23 cellular contexts compared by ENCODE assay signal in the genomic region with DNA sequence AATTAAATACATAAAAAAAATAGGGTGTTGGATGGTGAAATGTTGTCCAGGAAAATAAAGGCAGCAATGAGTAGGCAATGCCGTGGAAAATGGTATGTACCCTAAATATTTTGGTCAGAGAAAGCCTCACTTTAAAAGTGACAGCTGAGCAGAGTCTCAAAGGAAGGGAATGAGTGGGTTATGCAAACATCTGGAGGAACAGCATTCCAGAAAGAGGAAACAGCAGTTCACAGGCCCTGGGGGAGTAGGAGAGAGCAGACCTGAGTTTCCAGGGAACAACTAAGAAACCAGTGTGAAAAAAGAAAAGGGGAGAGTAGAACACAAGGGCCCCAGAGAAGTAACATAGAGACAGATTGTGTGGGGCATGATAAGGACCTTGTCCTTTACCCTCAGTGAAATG.
"Had no signal": no experiment of that assay in that cellular context is flagged by ENCODE, and none has a peak within 500 bp of the region (broad histone marks: within the 10 kb centered on the region; RNA-seq: fewer than 3 reads in every experiment).

No MANE protein-coding gene starts in this region.

- H3K27me3 ChIP-seq: heart left ventricle, tibial nerve, uterus had no signal

- ATAC-seq: activated CD8-positive, alpha-beta T cell treated with anti-CD3 and anti-CD28 coated beads for 36 hours; activated T-helper 17 cell treated with anti-CD3 and anti-CD28 coated beads, Interleukin-2, amount 50 U/mL, for 72 hours; effector memory CD8-positive, alpha-beta T cell; heart left ventricle; left lobe of liver; stimulated activated naive CD8-positive, alpha-beta T cell treated with anti-CD3 and anti-CD28 coated beads, Interleukin-15, Interleukin-2, amounts not matched to agents 100 U/mL and 50 U/mL, for 24 hours; T-cell had no signal

- H3K4me3 ChIP-seq: heart left ventricle, lung, tibial nerve, uterus had no signal

- H3K36me3 Mint-ChIP-seq: activated naive CD8-positive, alpha-beta T cell treated with anti-CD3 and anti-CD28 coated beads for 36 hours; T-cell had no signal

- H3K27ac ChIP-seq: heart left ventricle, tibial nerve, uterus had no signal

- H3K27ac Mint-ChIP-seq: activated CD8-positive, alpha-beta T cell treated with anti-CD3 and anti-CD28 coated beads for 36 hours; activated naive CD8-positive, alpha-beta T cell treated with anti-CD3 and anti-CD28 coated beads for 36 hours; activated T-helper 17 cell treated with anti-CD3 and anti-CD28 coated beads, Interleukin-2, amount 50 U/mL, for 72 hours; effector memory CD8-positive, alpha-beta T cell; nephron progenitor cell; T-cell had no signal

- H3K4me3 Mint-ChIP-seq: activated CD8-positive, alpha-beta T cell treated with anti-CD3 and anti-CD28 coated beads for 36 hours; activated naive CD8-positive, alpha-beta T cell treated with anti-CD3 and anti-CD28 coated beads for 36 hours; activated T-helper 17 cell treated with anti-CD3 and anti-CD28 coated beads, Interleukin-2, amount 50 U/mL, for 72 hours; effector memory CD8-positive, alpha-beta T cell; nephron progenitor cell; T-cell had no signal

- FAIRE-seq: frontal cortex, keratinocyte had no signal

- H3K36me3 ChIP-seq: heart left ventricle, tibial nerve, uterus had no signal

- H3K9me3 Mint-ChIP-seq: activated CD8-positive, alpha-beta T cell treated with anti-CD3 and anti-CD28 coated beads for 36 hours; activated naive CD8-positive, alpha-beta T cell treated with anti-CD3 and anti-CD28 coated beads for 36 hours; nephron progenitor cell had no signal

- H3K27me3 Mint-ChIP-seq: activated CD8-positive, alpha-beta T cell treated with anti-CD3 and anti-CD28 coated beads for 36 hours; activated naive CD8-positive, alpha-beta T cell treated with anti-CD3 and anti-CD28 coated beads for 36 hours; activated T-helper 17 cell treated with anti-CD3 and anti-CD28 coated beads, Interleukin-2, amount 50 U/mL, for 72 hours; effector memory CD8-positive, alpha-beta T cell; T-cell had no signal

- DNase-seq: activated CD4-positive, alpha-beta T cell treated with anti-CD3 and anti-CD28 coated beads for 48 hours; activated CD4-positive, CD25-positive, alpha-beta regulatory T cell; activated CD8-positive, alpha-beta T cell treated with anti-CD3 and anti-CD28 coated beads for 36 hours; activated naive CD4-positive, alpha-beta T cell; activated naive CD8-positive, alpha-beta T cell treated with anti-CD3 and anti-CD28 coated beads for 36 hours; activated T-cell treated with anti-CD3 and anti-CD28 coated beads, Interleukin-2, amount 50 U/mL, for 1 hour; amniotic stem cell; effector memory CD8-positive, alpha-beta T cell; heart left ventricle; midbrain; nephron progenitor cell; nucleus accumbens; stimulated activated CD4-positive, alpha-beta T cell treated with anti-CD3 and anti-CD28 coated beads, Interleukin-12 subunit alpha, Interleukin-12 subunit beta, amount 100 ng/mL, for 4 hours; stimulated activated naive CD8-positive, alpha-beta T cell treated with anti-CD3 and anti-CD28 coated beads, Interleukin-15, Interleukin-2, amounts not matched to agents 100 U/mL and 50 U/mL, for 24 hours; substantia nigra; T-cell; uterus had no signal

- H3K4me1 Mint-ChIP-seq: activated naive CD8-positive, alpha-beta T cell treated with anti-CD3 and anti-CD28 coated beads for 36 hours; activated T-helper 17 cell treated with anti-CD3 and anti-CD28 coated beads, Interleukin-2, amount 50 U/mL, for 72 hours; nephron progenitor cell; T-cell had no signal

- H3K9me3 ChIP-seq: heart left ventricle, tibial nerve, uterus had no signal

- H3K4me1 ChIP-seq: heart left ventricle, tibial nerve, uterus had no signal
